26 cellular contexts compared by ENCODE assay signal in the genomic region with DNA sequence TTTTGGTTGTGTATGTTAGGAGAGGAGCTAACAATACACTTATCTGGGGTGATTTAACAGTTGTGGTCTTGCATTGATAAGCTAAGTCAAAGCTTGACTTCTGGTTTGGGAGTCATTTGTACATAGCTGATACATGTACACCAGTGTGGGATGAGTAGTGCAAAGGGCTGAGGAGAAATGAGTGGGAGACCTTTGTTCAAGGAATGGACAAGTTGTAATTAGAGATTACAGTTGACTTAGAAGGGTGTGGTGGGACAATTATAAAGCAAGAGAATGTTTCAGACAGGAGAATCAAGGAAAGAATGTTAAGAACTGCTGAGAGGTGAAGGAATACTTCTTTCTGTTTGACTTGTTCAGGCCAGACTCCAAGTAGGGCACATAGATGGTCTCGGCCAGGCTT.
"Had no signal": no experiment of that assay in that cellular context is flagged by ENCODE, and none has a peak within 500 bp of the region (broad histone marks: within the 10 kb centered on the region; RNA-seq: fewer than 3 reads in every experiment).

No MANE protein-coding gene starts in this region.

- H3K4me3 ChIP-seq: neural progenitor cell, ovary, psoas muscle, right lobe of liver, sigmoid colon, suprapubic skin, thoracic aorta, thyroid gland, tibial nerve, upper lobe of left lung, vagina had no signal

- H3K79me2 ChIP-seq: parathyroid adenoma had no signal

- H3K9me3 ChIP-seq: ovary, psoas muscle, right lobe of liver, sigmoid colon, suprapubic skin, thoracic aorta, thyroid gland, tibial nerve, upper lobe of left lung, vagina had no signal

- DNase-seq: natural killer cell; occipital lobe; ovary; posterior cingulate gyrus; psoas muscle; right cardiac atrium; right lobe of liver; sigmoid colon; small intestine; stimulated activated CD4-positive, alpha-beta T cell treated with anti-CD3 and anti-CD28 coated beads, Interleukin-15, amount 100 ng/mL, for 24 hours; stimulated activated CD4-positive, alpha-beta T cell treated with anti-CD3 and anti-CD28 coated beads, Interleukin-2, amount 100 ng/mL, for 24 hours; stimulated activated CD4-positive, alpha-beta T cell treated with anti-CD3 and anti-CD28 coated beads, Interleukin-2, amount 100 ng/mL, for 48 hours; stimulated activated CD4-positive, alpha-beta T cell treated with anti-CD3 and anti-CD28 coated beads, Interleukin-4, amount 100 ng/mL, for 24 hours; stimulated activated naive B cell treated with anti-CD40 and anti-IgM and Interleukin-4, amounts not matched to agents 10 μg/mL and 1 μg/mL and 100 μg/mL, for 72 hours; stimulated activated naive CD4-positive, alpha-beta T cell treated with Interleukin-2 at 50 U/mL for 16 hours; substantia nigra; thyroid gland; trophoblast cell; upper lobe of left lung had no signal

- H3K4me2 ChIP-seq: neural progenitor cell had no signal

- H2AFZ ChIP-seq: neural progenitor cell, parathyroid adenoma had no signal

- H3K27ac ChIP-seq: neural progenitor cell, ovary, parathyroid adenoma, psoas muscle, right lobe of liver, sigmoid colon, suprapubic skin, thoracic aorta, thyroid gland, tibial nerve, upper lobe of left lung, vagina had no signal

- H3K4me1 ChIP-seq: neural progenitor cell, parathyroid adenoma, psoas muscle, right lobe of liver, suprapubic skin, tibial nerve, upper lobe of left lung, vagina had no signal

- H3K36me3 ChIP-seq: neural progenitor cell, ovary, right lobe of liver, sigmoid colon, suprapubic skin, thoracic aorta, thyroid gland, tibial nerve, upper lobe of left lung, vagina had no signal

- ATAC-seq: natural killer cell; psoas muscle; right cardiac atrium; right lobe of liver; stimulated activated effector memory CD8-positive, alpha-beta T cell treated with anti-CD3 and anti-CD28 coated beads, Interleukin-12 subunit alpha, Interleukin-12 subunit beta, amount 100 ng/mL, for 72 hours; stimulated activated naive B cell treated with anti-CD40 and anti-IgM and Interleukin-4, amounts not matched to agents 10 μg/mL and 1 μg/mL and 100 μg/mL, for 72 hours had no signal

- H3K27me3 ChIP-seq: neural progenitor cell, ovary, right lobe of liver, sigmoid colon, suprapubic skin, thyroid gland, tibial nerve, upper lobe of left lung, vagina had no signal
